ENCODE assay signal across 13 cellular contexts in the genomic region with DNA sequence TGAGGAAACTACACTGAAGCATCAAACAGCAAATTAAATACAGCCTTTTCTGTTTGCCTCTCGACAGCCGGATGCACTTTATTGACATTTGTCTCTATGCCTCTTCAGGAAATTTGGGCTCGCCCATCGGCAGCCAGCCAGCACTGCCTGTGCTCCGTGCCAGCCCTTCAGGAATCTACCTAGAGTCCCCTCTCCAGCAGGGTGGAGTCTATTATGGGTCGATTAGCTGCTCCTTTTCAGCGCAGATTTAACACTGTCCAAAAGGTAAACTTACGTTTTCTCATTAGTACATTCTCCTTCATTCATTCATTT.
DNase-seq lines count a peak whose midpoint lies in the region; TF ChIP-seq lines count a peak whose summit lies in the region.
"Had no signal": no experiment of that assay in that cellular context is flagged by ENCODE, and none has a peak within 500 bp of the region (broad histone marks: within the 10 kb centered on the region; RNA-seq: fewer than 3 reads in every experiment).

No MANE protein-coding gene starts in this region.

- H3K27me3 ChIP-seq in A673 (replicated peaks; ENCODE audit: insufficient read depth, low read depth, low read length, poor library complexity) (no peaks in the 10 kb centered on the region), adrenal gland (no peaks in the 10 kb centered on the region)

- POLR2A ChIA-PET in A673 (lab: Charles Lee; ENCODE audit: low non-redundant PET): no interaction called here

- no TSS peak for BruUV-seq in A673 (replicated peaks; lab: Mats Ljungman, UMichigan)

- intact Hi-C loops in A673 (cut with micrococcal nuclease; ENCODE audit: unreplicated experiment): no loop called here
- intact Hi-C loops in lower leg skin (cut with DNase I; ENCODE audit: low total_unique reads): no loop called here
- intact Hi-C loops in adrenal gland (cut with DNase I): no loop called here

- peak; percentile 69 for DNase-seq in A673 (ENCODE audit: low spot score)
- DNase-seq in HT-29 (ENCODE audit: low spot score): peak; percentile 12
- peak; percentile 4 for DNase-seq in NCI-H774 (lab: John Stamatoyannopoulos, UW)
- peak; percentile 42 to 88 for DNase-seq in lower leg skin (ENCODE audit: low spot score in 2 of 2)
- DNase-seq in adrenal gland: no peak
- no peak for DNase-seq in activated CD4-positive, alpha-beta T cell treated with anti-CD3 and anti-CD28 coated beads for 1 hour
- DNase-seq in activated CD8-positive, alpha-beta memory T cell treated with anti-CD3 and anti-CD28 coated beads, Interleukin-2, amount 50 U/mL, for 4 hours: no peak
- DNase-seq in stimulated activated CD4-positive, alpha-beta T cell treated with anti-CD3 and anti-CD28 coated beads, Interleukin-4, amount 100 ng/mL, for 4 hours: no peak
- DNase-seq: activated CD4-positive, CD25-positive, alpha-beta regulatory T cell; activated naive CD4-positive, alpha-beta T cell treated with Interleukin-2 at 50 U/mL for 16 hours; Karpas-422; NCI-H2171 treated with DMSO at 0.1 percent for 48 hours; posterior cingulate gyrus had no signal

- H3K4me1 ChIP-seq in A673 (ENCODE audit: insufficient read depth, low read length, poor library complexity, severe bottlenecking) (peaks cover 8% of the 10 kb centered on the region), adrenal gland (replicated peaks in 1 of 2) (no peaks in the 10 kb centered on the region)

- TF ChIP-seq CTCF in A673 (conservative IDR thresholded peaks at IDR 0.05; ENCODE audit: low read depth, low read length) (no peak), lower leg skin (IDR thresholded peaks at IDR 0.05) (no peak), adrenal gland (IDR thresholded peaks at IDR 0.05) (no peak)

- H3K9me3 ChIP-seq in A673 (ENCODE audit: low read depth, low read length, poor library complexity, severe bottlenecking) (no peaks in the 10 kb centered on the region), adrenal gland (replicated peaks in 1 of 3) (no peaks in the 10 kb centered on the region)

- H3K36me3 ChIP-seq in A673 (ENCODE audit: insufficient read depth, low read length, poor library complexity, severe bottlenecking) (no peaks in the 10 kb centered on the region), adrenal gland (replicated peaks in 1 of 2) (no peaks in the 10 kb centered on the region)

- no peak overlapping the region for H3K27ac ChIP-seq in A673 (ENCODE audit: low read depth, low read length, poor library complexity, severe bottlenecking)
- H3K27ac ChIP-seq in adrenal gland: no peak overlapping the region

- CTCF ChIA-PET in A673 (lab: Charles Lee): no interaction called here

- no peak overlapping the region for H3K4me3 ChIP-seq in A673 (ENCODE audit: low read depth, low read length, poor library complexity, severe bottlenecking)
- H3K4me3 ChIP-seq in lower leg skin (ENCODE audit: low read depth, poor library complexity, severe bottlenecking): no peak overlapping the region
- H3K4me3 ChIP-seq in adrenal gland: no peak overlapping the region

- TF ChIP-seq POLR2A in lower leg skin (IDR thresholded peaks at IDR 0.05) (no peak), adrenal gland (IDR thresholded peaks at IDR 0.05) (no peak)

- WGBS in lower leg skin, 2 donors: 20 to 27% methylated on average over 8 of the region's 8 CpGs
- WGBS in adrenal gland, 4 donors: 76 to 94% (median 80%) methylated on average over 8 of the region's 8 CpGs

Comparison
In these comparisons a context has a peak if more than half of its experiments do, and no peak if none do; other contexts are left out.
1. DNase-seq: peak in A673 (single experiment), HT-29 (single experiment), NCI-H774 (single experiment) and lower leg skin (2 of 2); none in adrenal gland (0 of 7), activated CD4-positive, alpha-beta T cell treated with anti-CD3 and anti-CD28 coated beads for 1 hour (single experiment), activated CD8-positive, alpha-beta memory T cell treated with anti-CD3 and anti-CD28 coated beads, Interleukin-2, amount 50 U/mL, for 4 hours (single experiment) and stimulated activated CD4-positive, alpha-beta T cell treated with anti-CD3 and anti-CD28 coated beads, Interleukin-4, amount 100 ng/mL, for 4 hours (0 of 2).